Comparison of ENCODE assay signal across 14 cellular contexts in the genomic region with DNA sequence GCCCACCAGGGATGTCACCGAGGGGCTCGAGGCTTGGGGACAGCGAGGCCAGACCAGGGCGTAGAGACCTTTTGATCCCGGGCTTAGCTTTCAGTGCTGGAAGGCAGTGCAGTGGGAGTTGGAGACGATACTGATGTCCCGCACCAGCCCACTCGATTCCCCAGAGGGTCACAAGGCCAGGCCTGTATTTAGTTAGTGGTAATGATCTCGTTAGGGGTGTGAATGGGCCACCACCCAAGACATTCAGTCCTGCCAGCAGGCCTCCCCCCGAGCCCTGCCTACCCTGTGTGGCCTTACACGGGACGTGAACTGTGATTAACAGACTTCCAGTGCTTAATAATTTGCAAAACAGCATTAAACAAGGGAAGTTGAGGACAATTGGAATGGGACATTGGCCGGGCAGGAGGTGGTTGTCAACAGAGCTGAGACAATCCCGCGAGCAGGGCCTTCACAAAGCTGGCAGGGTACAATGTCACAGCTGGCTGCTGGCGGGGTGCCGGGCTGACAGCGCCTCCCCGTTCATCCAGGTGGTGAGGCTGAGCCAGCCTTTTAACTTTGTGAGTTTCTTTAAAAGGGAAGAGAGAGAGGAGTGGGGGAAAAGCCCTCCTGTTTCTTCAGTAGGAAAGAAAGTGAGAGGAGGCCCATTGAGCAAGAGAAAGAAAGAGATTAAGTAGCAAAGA.
DNase-seq lines count a peak whose midpoint lies in the region; ATAC-seq and TF ChIP-seq lines count a peak whose summit lies in the region.
"Had no signal": no experiment of that assay in that cellular context is flagged by ENCODE, and none has a peak within 500 bp of the region (broad histone marks: within the 10 kb centered on the region; RNA-seq: fewer than 3 reads in every experiment).

No MANE protein-coding gene starts in this region.

- H2BK20ac ChIP-seq in H9 (ENCODE audit: low read depth, low read length, poor library complexity, severe bottlenecking), result no peak overlapping the region

- POLR2A ChIA-PET in WTC11 (lab: Charles Lee), result no interaction called here

- H3T11ph ChIP-seq in H9 (ENCODE audit: low read length), result no peak overlapping the region

- H3K56ac ChIP-seq in H9 (ENCODE audit: insufficient read length, low read depth, low read length) (no peak overlapping the region), mesendoderm (ENCODE audit: low read length) (no peak overlapping the region)

- TF ChIP-seq CTCF in H9 (conservative IDR thresholded peaks at IDR 0.05) (0 out of 3 replicates have a peak, but pooled peaks have one; percentile 18), WTC11 (IDR thresholded peaks at IDR 0.05) (no peak)

- no peak overlapping the region for H2BK15ac ChIP-seq in H9 (ENCODE audit: low read depth, low read length)
- no peak overlapping the region for H2BK15ac ChIP-seq in mesendoderm (replicated peaks; ENCODE audit: low read depth)

- no peaks in the 10 kb centered on the region for H3K79me1 ChIP-seq in H9 (ENCODE audit: insufficient read depth, low read depth, low read length, poor library complexity, severe bottlenecking)
- no peaks in the 10 kb centered on the region for H3K79me1 ChIP-seq in mesendoderm (ENCODE audit: low read length)

- H2BK5ac ChIP-seq in H9 (ENCODE audit: insufficient read length, low read length) (no peak overlapping the region), mesendoderm (ENCODE audit: low read length) (no peak overlapping the region)

- no peaks in the 10 kb centered on the region for H3K36me3 ChIP-seq in mesendoderm (ENCODE audit: control insufficient read depth, insufficient read depth, low read length)

- H4K20me1 ChIP-seq in H9 (ENCODE audit: control insufficient read depth, insufficient read depth, insufficient read length), result no peaks in the 10 kb centered on the region

- no peak overlapping the region for H3K4me3 ChIP-seq in mesendoderm (ENCODE audit: low read length)

- no peak overlapping the region for H2BK120ac ChIP-seq in H9 (ENCODE audit: low read depth, low read length, poor library complexity, severe bottlenecking)
- no peak overlapping the region for H2BK120ac ChIP-seq in mesendoderm (ENCODE audit: low read depth, low read length)

- ATAC-seq in WTC11 (peak; percentile 81), HG03460 (IDR thresholded peaks at IDR 0.05; ENCODE audit: unreplicated experiment) (no peak), GM21529 (IDR thresholded peaks at IDR 0.05; ENCODE audit: unreplicated experiment) (no peak)
- ATAC-seq: SK-N-SH treated with all-trans-retinoic acid at 6 μM for 48 hours had no signal

- peak overlapping the region in 1 of 3 experiments; percentile 93; a peak in 3 of 7 replicates for H3K27ac Mint-ChIP-seq in H9
- peak overlapping the region; percentile 31; the same call in 1 of the 2 replicates for H3K27ac Mint-ChIP-seq in WTC11
- H3K27ac Mint-ChIP-seq: HFFc6 had no signal

- no peak overlapping the region for H3K4ac ChIP-seq in H9 (ENCODE audit: low read depth, low read length)
- H3K4ac ChIP-seq in mesendoderm (ENCODE audit: low read depth, low read length), result no peak overlapping the region

- H3K4me1 ChIP-seq in H9 (ENCODE audit: insufficient read depth, low read length) (peaks cover 4% of the 10 kb centered on the region; the same call in 1 of the 2 replicates), mesendoderm (ENCODE audit: control insufficient read depth, low read depth, low read length) (peaks cover 3% of the 10 kb centered on the region)

- H3K18ac ChIP-seq in H9 (ENCODE audit: insufficient read length, low read depth, low read length) (no peak overlapping the region), mesendoderm (ENCODE audit: low read length) (no peak overlapping the region)

- CTCF ChIA-PET in WTC11 (lab: Charles Lee), result interaction anchor here (0.6 to 1.0 kb wide), 5 partner anchors 24 to 618 kb away, joined by 3 to 6 read pairs (median 3); no protein-coding TSS in a partner anchor

- H3K27ac ChIP-seq in H9 (ENCODE audit: insufficient read length, low read depth, low read length) (no peak overlapping the region), mesendoderm (ENCODE audit: low read depth, low read length) (no peak overlapping the region)

- H3K9me3 Mint-ChIP-seq in H9 (peaks cover 0 to 5% of the 10 kb centered on the region in 2 experiments; a peak in 1 of 5 replicates), WTC11 (peaks cover 3% of the 10 kb centered on the region; the same call in 1 of the 2 replicates)

- H2AK5ac ChIP-seq in H9 (ENCODE audit: insufficient read length, low read length), result no peak overlapping the region
- H2AK5ac ChIP-seq in mesendoderm (ENCODE audit: low read length), result no peak overlapping the region

- H4K91ac ChIP-seq in H9 (ENCODE audit: insufficient read length, low read depth, low read length), result no peak overlapping the region

- H3K4me2 ChIP-seq in H9 (ENCODE audit: insufficient read depth, insufficient read length, low read length) (no peak overlapping the region), mesendoderm (ENCODE audit: low read length) (no peak overlapping the region)

- no peaks in the 10 kb centered on the region for H3K23me2 ChIP-seq in H9 (ENCODE audit: insufficient read length, low read depth, low read length, poor library complexity, severe bottlenecking)

- peak; percentile 64 for DNase-seq in H9
- DNase-seq in NCI-H1092 treated with DMSO at 0.1 percent for 48 hours (lab: John Stamatoyannopoulos, UW), result peak; percentile 7
- peak; percentile 54 for DNase-seq in WTC11 (ENCODE audit: low spot score)
- DNase-seq in mesendoderm, result peak; percentile 47
- DNase-seq in NCI-H2227 treated with DMSO at 0.1 percent for 48 hours (lab: John Stamatoyannopoulos, UW), result no peak
- DNase-seq in NCI-H1436 treated with DMSO at 0.1 percent for 48 hours (lab: John Stamatoyannopoulos, UW), result no peak
- DNase-seq: GOT3, HFFc6, NCI-H1417, NCI-H2107, SHP77 had no signal

- no peak overlapping the region for H2AFZ ChIP-seq in H9 (ENCODE audit: low read length)

- H3K79me2 ChIP-seq in H9 (ENCODE audit: insufficient read depth, low read length), result no peaks in the 10 kb centered on the region
- no peaks in the 10 kb centered on the region for H3K79me2 ChIP-seq in mesendoderm (ENCODE audit: control insufficient read depth, insufficient read depth, low read length)

- H3K9ac ChIP-seq in H9 (ENCODE audit: extremely low read depth, insufficient read length, low read length), result no peak overlapping the region
- H3K9ac ChIP-seq in mesendoderm (ENCODE audit: low read length), result no peak overlapping the region

- no peak overlapping the region for H2BK12ac ChIP-seq in H9 (ENCODE audit: insufficient read length, low read depth, low read length)

- no peaks in the 10 kb centered on the region for H3K27me3 ChIP-seq in H9 (ENCODE audit: insufficient read depth, low read length)
- no peaks in the 10 kb centered on the region for H3K27me3 ChIP-seq in mesendoderm (ENCODE audit: insufficient read depth, low read length, poor library complexity)

- peaks cover 16% of the 10 kb centered on the region for H3K27me3 Mint-ChIP-seq in H9 (ENCODE audit: low read depth)
- no peaks in the 10 kb centered on the region for H3K27me3 Mint-ChIP-seq in WTC11 (ENCODE audit: low read depth)

- H4K8ac ChIP-seq in H9 (replicated peaks; ENCODE audit: insufficient read length, low read depth, low read length), result no peak overlapping the region
- H4K8ac ChIP-seq in mesendoderm (ENCODE audit: low read depth, low read length), result no peak overlapping the region

- peaks cover 44% of the 10 kb centered on the region in 2 experiments for H3K4me1 Mint-ChIP-seq in H9
- peaks cover 40% of the 10 kb centered on the region for H3K4me1 Mint-ChIP-seq in WTC11

- H3K36me3 Mint-ChIP-seq in H9 (ENCODE audit: insufficient read depth in 1 of 3, low read depth in 3 of 3) (no peaks in the 10 kb centered on the region), WTC11 (no peaks in the 10 kb centered on the region)

- WGBS in H9 (ENCODE audit: extremely low coverage, insufficient read length, low lambda C conversion rate), result no CpG with 5 or more reads among the region's 19 CpGs
- no CpG with 5 or more reads among the region's 19 CpGs for WGBS in mesendoderm (ENCODE audit: extremely low coverage, insufficient coverage, low lambda C conversion rate)

- H3K4me3 Mint-ChIP-seq in H9 (0 out of 5 replicates have a peak overlapping the region, but pooled peaks of 1 of the 2 experiments have one; percentile 6), WTC11 (no peak overlapping the region)
- H3K4me3 Mint-ChIP-seq: HFFc6 had no signal

- H3K9me3 ChIP-seq in H9 (ENCODE audit: control insufficient read depth, low read depth, low read length), result no peaks in the 10 kb centered on the region

- H3K23ac ChIP-seq in H9 (ENCODE audit: insufficient read length, low read depth, low read length) (no peak overlapping the region), mesendoderm (ENCODE audit: low read length) (no peak overlapping the region)

- no peak overlapping the region for H3K14ac ChIP-seq in H9 (ENCODE audit: insufficient read depth, low read length)

- H4K5ac ChIP-seq in H9 (ENCODE audit: insufficient read length, low read depth, low read length) (no peak overlapping the region), mesendoderm (ENCODE audit: low read length) (no peak overlapping the region)

TF ChIP-seq in WTC11, 78 proteins besides CTCF, POLR2A, EP300 and RAD21 (continues in another document):
- no peak for TF ChIP-seq MYBL2 (CRISPR knock-in tag; IDR thresholded peaks at IDR 0.05)
- TF ChIP-seq SP1 (CRISPR knock-in tag; conservative IDR thresholded peaks at IDR 0.05), result no peak
- no peak for TF ChIP-seq RORB (CRISPR knock-in tag; IDR thresholded peaks at IDR 0.05)
- TF ChIP-seq ZNF423 (CRISPR knock-in tag; IDR thresholded peaks at IDR 0.05), result peak; percentile 69
- no peak for TF ChIP-seq NFYB (CRISPR knock-in tag; conservative IDR thresholded peaks at IDR 0.05; ENCODE audit: low read depth)

Comparison
In these comparisons a context has a peak if more than half of its experiments do, and no peak if none do; other contexts are left out.
1. DNase-seq: peak in H9 (single experiment), NCI-H1092 treated with DMSO at 0.1 percent for 48 hours (single experiment), WTC11 (single experiment) and mesendoderm (single experiment); none in NCI-H2227 treated with DMSO at 0.1 percent for 48 hours (single experiment) and NCI-H1436 treated with DMSO at 0.1 percent for 48 hours (single experiment).